ENCODE assay signal across 8 cellular contexts in genomic region chr5:143557061-143557818, GRCh38.
A peak's percentile ranks its signal among the peaks of the same experiment; 100 is the strongest.
DNase-seq lines count a peak whose midpoint lies in the region; ATAC-seq and TF ChIP-seq lines count a peak whose summit lies in the region.

No MANE protein-coding gene starts in this region.

- H2AFZ ChIP-seq in Karpas-422 (ENCODE audit: low read length): peak overlapping the region; percentile 72

- H3K27ac ChIP-seq in Karpas-422 (ENCODE audit: low read length) (no peak overlapping the region), psoas muscle (peak overlapping the region; percentile 71)

- no peaks in the 10 kb centered on the region for H3K27me3 Mint-ChIP-seq in activated T-helper 17 cell treated with anti-CD3 and anti-CD28 coated beads, Interleukin-2, amount 50 U/mL, for 72 hours

- H3K4me3 Mint-ChIP-seq in activated T-helper 17 cell treated with anti-CD3 and anti-CD28 coated beads, Interleukin-2, amount 50 U/mL, for 72 hours: no peak overlapping the region

- no peak for TF ChIP-seq CTCF in psoas muscle (IDR thresholded peaks at IDR 0.05)

- H3K9me3 Mint-ChIP-seq in activated T-helper 17 cell treated with anti-CD3 and anti-CD28 coated beads, Interleukin-2, amount 50 U/mL, for 72 hours: no peaks in the 10 kb centered on the region

- H3K4me2 ChIP-seq in Karpas-422 (ENCODE audit: low read depth, low read length, poor library complexity, severe bottlenecking): no peak overlapping the region

- peak; percentile 81 for ATAC-seq in activated T-helper 17 cell treated with anti-CD3 and anti-CD28 coated beads, Interleukin-2, amount 50 U/mL, for 72 hours (replicated peaks)
- ATAC-seq in psoas muscle (peak; percentile 45 to 65 (median 59)), GM18505 (IDR thresholded peaks at IDR 0.05; ENCODE audit: unreplicated experiment) (no peak)

- no peaks in the 10 kb centered on the region for H3K9me3 ChIP-seq in Karpas-422 (ENCODE audit: low read length)
- no peaks in the 10 kb centered on the region for H3K9me3 ChIP-seq in psoas muscle

- intact Hi-C loops in psoas muscle (cut with DNase I): no loop called here

- H3K4me1 ChIP-seq in Karpas-422 (ENCODE audit: low read length) (peaks cover 32% of the 10 kb centered on the region), psoas muscle (peaks cover 18% of the 10 kb centered on the region)

- H3K9me2 ChIP-seq in Karpas-422 (replicated peaks; ENCODE audit: insufficient read depth, low read length): no peaks in the 10 kb centered on the region

- no peaks in the 10 kb centered on the region for H3K36me3 ChIP-seq in Karpas-422 (ENCODE audit: insufficient read depth, low read length)
- H3K36me3 ChIP-seq in psoas muscle (ENCODE audit: insufficient read depth in 1 of 2, low read depth in 1 of 2): no peaks in the 10 kb centered on the region

- DNase-seq in NCI-H2107 treated with DMSO at 0.1 percent for 48 hours (lab: John Stamatoyannopoulos, UW; ENCODE audit: unreplicated experiment) (peak; percentile 35), NCI-H2107 (lab: John Stamatoyannopoulos, UW) (no peak), Karpas-422 (no peak), psoas muscle (no peak), SIG-M5 treated with dmso at 0.1 percent for 504 hours (lab: John Stamatoyannopoulos, UW; ENCODE audit: unreplicated experiment) (no peak), SKM-1 treated with dmso at 0.1 percent for 144 hours (lab: John Stamatoyannopoulos, UW; ENCODE audit: unreplicated experiment) (no peak)

- no peaks in the 10 kb centered on the region for H3K27me3 ChIP-seq in Karpas-422 (ENCODE audit: low read length)
- no peaks in the 10 kb centered on the region for H3K27me3 ChIP-seq in psoas muscle (ENCODE audit: insufficient read depth in 3 of 3, low read length in 2 of 3)

- H3K4me3 ChIP-seq in Karpas-422 (ENCODE audit: low read length): no peak overlapping the region
- H3K4me3 ChIP-seq in psoas muscle: no peak overlapping the region

- 19 to 23% (median 22%) methylated on average over 3 of the region's 3 CpGs for WGBS in psoas muscle, 3 donors

- no peaks in the 10 kb centered on the region for H3K36me3 Mint-ChIP-seq in activated T-helper 17 cell treated with anti-CD3 and anti-CD28 coated beads, Interleukin-2, amount 50 U/mL, for 72 hours (ENCODE audit: low read depth)

- no peaks in the 10 kb centered on the region for H3K4me1 Mint-ChIP-seq in activated T-helper 17 cell treated with anti-CD3 and anti-CD28 coated beads, Interleukin-2, amount 50 U/mL, for 72 hours

- no peaks in the 10 kb centered on the region for H4K20me1 ChIP-seq in Karpas-422 (ENCODE audit: insufficient read depth, low read depth, low read length)

- H3K27ac Mint-ChIP-seq in activated T-helper 17 cell treated with anti-CD3 and anti-CD28 coated beads, Interleukin-2, amount 50 U/mL, for 72 hours: no peak overlapping the region

- no peak for TF ChIP-seq POLR2A in GM18505 (IDR thresholded peaks at IDR 0.05; ENCODE audit: borderline replicate concordance, extremely low read depth, insufficient read depth, insufficient read length)

- H3K9ac ChIP-seq in Karpas-422 (ENCODE audit: low read length): no peak overlapping the region

- no peaks in the 10 kb centered on the region for H3K79me2 ChIP-seq in Karpas-422 (ENCODE audit: low read length)
